In the genomic region with DNA sequence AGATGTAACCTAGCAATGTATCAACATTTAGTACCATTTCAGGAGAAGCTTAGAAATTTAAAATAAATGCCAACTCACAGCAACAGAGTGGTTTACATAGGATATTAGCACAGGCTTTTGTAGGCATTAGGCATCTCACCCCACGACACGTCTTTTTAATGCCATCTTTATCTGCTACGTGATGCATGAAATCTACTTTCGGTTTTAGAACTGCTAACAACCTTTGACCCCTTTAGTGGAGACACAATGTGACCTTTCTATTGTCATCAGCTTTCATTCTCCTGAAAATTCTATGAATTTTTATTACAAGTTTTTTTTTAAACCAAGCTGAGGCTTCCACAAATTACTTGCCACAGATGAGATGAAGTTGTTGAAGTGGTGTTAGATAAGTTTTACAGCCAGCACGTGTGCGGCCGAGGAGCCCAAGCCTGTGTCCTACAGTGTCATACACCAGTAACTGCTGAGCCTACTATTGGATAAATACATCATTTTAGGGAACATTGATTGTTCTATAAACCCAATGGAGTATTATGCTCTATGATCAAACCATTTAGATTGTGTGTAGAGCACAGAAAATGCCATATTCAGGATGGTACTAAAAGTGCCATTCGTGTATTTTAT, we compare ENCODE assay signal across 1 cellular context.
TF ChIP-seq lines count a peak whose summit lies in the region.

No MANE protein-coding gene starts in this region.

TF ChIP-seq in HepG2, 621 proteins besides CTCF, POLR2A, EP300 and RAD21 (continued from another document):
- TF ChIP-seq, protein P1, sequence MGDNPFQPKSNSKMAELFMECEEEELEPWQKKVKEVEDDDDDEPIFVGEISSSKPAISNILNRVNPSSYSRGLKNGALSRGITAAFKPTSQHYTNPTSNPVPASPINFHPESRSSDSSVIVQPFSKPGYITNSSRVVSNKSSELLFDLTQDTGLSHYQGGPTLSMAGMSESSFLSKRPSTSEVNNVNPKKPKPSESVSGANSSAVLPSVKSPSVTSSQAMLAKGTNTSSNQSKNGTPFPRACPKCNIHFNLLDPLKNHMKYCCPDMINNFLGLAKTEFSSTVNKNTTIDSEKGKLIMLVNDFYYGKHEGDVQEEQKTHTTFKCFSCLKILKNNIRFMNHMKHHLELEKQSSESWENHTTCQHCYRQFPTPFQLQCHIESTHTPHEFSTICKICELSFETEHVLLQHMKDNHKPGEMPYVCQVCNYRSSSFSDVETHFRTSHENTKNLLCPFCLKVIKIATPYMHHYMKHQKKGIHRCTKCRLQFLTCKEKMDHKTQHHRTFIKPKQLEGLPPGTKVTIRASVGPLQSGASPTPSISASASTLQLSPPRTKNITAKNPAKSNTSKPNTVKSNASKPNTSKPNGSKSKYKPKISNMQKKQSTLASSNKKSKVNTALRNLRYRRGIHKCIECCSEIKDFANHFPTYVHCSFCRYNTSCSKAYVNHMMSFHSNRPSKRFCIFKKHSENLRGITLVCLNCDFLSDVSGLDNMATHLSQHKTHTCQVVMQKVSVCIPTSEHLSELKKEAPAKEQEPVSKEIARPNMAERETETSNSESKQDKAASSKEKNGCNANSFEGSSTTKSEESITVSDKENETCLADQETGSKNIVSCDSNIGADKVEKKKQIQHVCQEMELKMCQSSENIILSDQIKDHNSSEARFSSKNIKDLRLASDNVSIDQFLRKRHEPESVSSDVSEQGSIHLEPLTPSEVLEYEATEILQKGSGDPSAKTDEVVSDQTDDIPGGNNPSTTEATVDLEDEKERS (CRISPR knock-in tag; IDR thresholded peaks at IDR 0.05), result no peak
- TF ChIP-seq RFX3 (CRISPR knock-in tag; IDR thresholded peaks at IDR 0.05), result no peak
- TF ChIP-seq HES4 (CRISPR knock-in tag; IDR thresholded peaks at IDR 0.05; ENCODE audit: borderline replicate concordance), result no peak
- TF ChIP-seq ZSCAN22 (CRISPR knock-in tag; IDR thresholded peaks at IDR 0.05), result no peak
- TF ChIP-seq NR1H2 (CRISPR knock-in tag; IDR thresholded peaks at IDR 0.05; ENCODE audit: borderline replicate concordance, low read depth), result no peak
- no peak for TF ChIP-seq ATM (IDR thresholded peaks at IDR 0.05; ENCODE audit: borderline replicate concordance)
- TF ChIP-seq NR2F1 (CRISPR knock-in tag; IDR thresholded peaks at IDR 0.05), result no peak
- TF ChIP-seq, protein P2, sequence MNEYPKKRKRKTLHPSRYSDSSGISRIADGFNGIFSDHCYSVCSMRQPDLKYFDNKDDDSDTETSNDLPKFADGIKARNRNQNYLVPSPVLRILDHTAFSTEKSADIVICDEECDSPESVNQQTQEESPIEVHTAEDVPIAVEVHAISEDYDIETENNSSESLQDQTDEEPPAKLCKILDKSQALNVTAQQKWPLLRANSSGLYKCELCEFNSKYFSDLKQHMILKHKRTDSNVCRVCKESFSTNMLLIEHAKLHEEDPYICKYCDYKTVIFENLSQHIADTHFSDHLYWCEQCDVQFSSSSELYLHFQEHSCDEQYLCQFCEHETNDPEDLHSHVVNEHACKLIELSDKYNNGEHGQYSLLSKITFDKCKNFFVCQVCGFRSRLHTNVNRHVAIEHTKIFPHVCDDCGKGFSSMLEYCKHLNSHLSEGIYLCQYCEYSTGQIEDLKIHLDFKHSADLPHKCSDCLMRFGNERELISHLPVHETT (CRISPR knock-in tag; conservative IDR thresholded peaks at IDR 0.05), result no peak
- no peak for TF ChIP-seq ZNF251 (CRISPR knock-in tag; IDR thresholded peaks at IDR 0.05)
- TF ChIP-seq ASH2L (IDR thresholded peaks at IDR 0.05; ENCODE audit: insufficient read length, low read depth, low read length), result no peak
- TF ChIP-seq, protein P3, sequence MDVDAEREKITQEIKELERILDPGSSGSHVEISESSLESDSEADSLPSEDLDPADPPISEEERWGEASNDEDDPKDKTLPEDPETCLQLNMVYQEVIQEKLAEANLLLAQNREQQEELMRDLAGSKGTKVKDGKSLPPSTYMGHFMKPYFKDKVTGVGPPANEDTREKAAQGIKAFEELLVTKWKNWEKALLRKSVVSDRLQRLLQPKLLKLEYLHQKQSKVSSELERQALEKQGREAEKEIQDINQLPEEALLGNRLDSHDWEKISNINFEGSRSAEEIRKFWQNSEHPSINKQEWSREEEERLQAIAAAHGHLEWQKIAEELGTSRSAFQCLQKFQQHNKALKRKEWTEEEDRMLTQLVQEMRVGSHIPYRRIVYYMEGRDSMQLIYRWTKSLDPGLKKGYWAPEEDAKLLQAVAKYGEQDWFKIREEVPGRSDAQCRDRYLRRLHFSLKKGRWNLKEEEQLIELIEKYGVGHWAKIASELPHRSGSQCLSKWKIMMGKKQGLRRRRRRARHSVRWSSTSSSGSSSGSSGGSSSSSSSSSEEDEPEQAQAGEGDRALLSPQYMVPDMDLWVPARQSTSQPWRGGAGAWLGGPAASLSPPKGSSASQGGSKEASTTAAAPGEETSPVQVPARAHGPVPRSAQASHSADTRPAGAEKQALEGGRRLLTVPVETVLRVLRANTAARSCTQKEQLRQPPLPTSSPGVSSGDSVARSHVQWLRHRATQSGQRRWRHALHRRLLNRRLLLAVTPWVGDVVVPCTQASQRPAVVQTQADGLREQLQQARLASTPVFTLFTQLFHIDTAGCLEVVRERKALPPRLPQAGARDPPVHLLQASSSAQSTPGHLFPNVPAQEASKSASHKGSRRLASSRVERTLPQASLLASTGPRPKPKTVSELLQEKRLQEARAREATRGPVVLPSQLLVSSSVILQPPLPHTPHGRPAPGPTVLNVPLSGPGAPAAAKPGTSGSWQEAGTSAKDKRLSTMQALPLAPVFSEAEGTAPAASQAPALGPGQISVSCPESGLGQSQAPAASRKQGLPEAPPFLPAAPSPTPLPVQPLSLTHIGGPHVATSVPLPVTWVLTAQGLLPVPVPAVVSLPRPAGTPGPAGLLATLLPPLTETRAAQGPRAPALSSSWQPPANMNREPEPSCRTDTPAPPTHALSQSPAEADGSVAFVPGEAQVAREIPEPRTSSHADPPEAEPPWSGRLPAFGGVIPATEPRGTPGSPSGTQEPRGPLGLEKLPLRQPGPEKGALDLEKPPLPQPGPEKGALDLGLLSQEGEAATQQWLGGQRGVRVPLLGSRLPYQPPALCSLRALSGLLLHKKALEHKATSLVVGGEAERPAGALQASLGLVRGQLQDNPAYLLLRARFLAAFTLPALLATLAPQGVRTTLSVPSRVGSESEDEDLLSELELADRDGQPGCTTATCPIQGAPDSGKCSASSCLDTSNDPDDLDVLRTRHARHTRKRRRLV (CRISPR knock-in tag; IDR thresholded peaks at IDR 0.05), result no peak
- TF ChIP-seq ZNF777 (CRISPR knock-in tag; IDR thresholded peaks at IDR 0.05), result no peak
- no peak for TF ChIP-seq ATF7 (IDR thresholded peaks at IDR 0.05)
- no peak for TF ChIP-seq ATF7 (CRISPR knock-in tag; IDR thresholded peaks at IDR 0.05)
- TF ChIP-seq, protein P4, sequence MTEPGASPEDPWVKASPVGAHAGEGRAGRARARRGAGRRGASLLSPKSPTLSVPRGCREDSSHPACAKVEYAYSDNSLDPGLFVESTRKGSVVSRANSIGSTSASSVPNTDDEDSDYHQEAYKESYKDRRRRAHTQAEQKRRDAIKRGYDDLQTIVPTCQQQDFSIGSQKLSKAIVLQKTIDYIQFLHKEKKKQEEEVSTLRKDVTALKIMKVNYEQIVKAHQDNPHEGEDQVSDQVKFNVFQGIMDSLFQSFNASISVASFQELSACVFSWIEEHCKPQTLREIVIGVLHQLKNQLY (CRISPR knock-in tag; IDR thresholded peaks at IDR 0.05), result no peak
- TF ChIP-seq, protein P5, sequence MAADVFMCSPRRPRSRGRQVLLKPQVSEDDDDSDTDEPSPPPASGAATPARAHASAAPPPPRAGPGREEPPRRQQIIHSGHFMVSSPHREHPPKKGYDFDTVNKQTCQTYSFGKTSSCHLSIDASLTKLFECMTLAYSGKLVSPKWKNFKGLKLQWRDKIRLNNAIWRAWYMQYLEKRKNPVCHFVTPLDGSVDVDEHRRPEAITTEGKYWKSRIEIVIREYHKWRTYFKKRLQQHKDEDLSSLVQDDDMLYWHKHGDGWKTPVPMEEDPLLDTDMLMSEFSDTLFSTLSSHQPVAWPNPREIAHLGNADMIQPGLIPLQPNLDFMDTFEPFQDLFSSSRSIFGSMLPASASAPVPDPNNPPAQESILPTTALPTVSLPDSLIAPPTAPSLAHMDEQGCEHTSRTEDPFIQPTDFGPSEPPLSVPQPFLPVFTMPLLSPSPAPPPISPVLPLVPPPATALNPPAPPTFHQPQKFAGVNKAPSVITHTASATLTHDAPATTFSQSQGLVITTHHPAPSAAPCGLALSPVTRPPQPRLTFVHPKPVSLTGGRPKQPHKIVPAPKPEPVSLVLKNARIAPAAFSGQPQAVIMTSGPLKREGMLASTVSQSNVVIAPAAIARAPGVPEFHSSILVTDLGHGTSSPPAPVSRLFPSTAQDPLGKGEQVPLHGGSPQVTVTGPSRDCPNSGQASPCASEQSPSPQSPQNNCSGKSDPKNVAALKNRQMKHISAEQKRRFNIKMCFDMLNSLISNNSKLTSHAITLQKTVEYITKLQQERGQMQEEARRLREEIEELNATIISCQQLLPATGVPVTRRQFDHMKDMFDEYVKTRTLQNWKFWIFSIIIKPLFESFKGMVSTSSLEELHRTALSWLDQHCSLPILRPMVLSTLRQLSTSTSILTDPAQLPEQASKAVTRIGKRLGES (CRISPR knock-in tag; IDR thresholded peaks at IDR 0.05; ENCODE audit: borderline replicate concordance), result no peak
- TF ChIP-seq ZFP41 (CRISPR knock-in tag; IDR thresholded peaks at IDR 0.05; ENCODE audit: borderline replicate concordance), result no peak
- no peak for TF ChIP-seq ZNF605 (CRISPR knock-in tag; IDR thresholded peaks at IDR 0.05)
